Comparison of ENCODE assay signal across 1 cellular context in the genomic region with DNA sequence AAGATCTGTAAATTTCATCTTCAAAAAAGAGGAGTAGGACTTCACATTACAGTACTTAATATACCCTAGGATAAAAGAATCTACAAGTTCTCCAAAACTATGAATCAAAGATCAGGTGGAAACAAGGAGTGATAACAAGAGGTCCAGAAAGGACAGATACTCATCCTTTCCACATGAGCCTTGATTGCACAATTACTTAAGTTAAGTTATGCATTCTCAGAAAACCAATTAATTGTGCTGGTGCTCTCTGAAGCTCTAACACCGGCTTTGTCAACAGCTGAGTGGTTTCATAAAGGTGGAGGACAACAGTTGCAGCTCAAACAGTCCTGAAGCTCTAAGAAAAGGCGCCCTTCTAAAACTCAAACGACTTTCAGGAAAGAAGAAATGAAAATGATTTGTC.
TF ChIP-seq lines count a peak whose summit lies in the region.

No MANE protein-coding gene starts in this region.

TF ChIP-seq in GM23338, 12 proteins besides CTCF, POLR2A, EP300 and RAD21 (continued from another document):
- no peak for TF ChIP-seq ZNF462 (CRISPR knock-in tag; IDR thresholded peaks at IDR 0.05)
- TF ChIP-seq STAT1 (IDR thresholded peaks at IDR 0.05; ENCODE audit: unreplicated experiment): no peak
TF ChIP-seq in GM23338: peak in this region for 0.
